Comparison of ENCODE assay signal across 10 cellular contexts in the genomic region with DNA sequence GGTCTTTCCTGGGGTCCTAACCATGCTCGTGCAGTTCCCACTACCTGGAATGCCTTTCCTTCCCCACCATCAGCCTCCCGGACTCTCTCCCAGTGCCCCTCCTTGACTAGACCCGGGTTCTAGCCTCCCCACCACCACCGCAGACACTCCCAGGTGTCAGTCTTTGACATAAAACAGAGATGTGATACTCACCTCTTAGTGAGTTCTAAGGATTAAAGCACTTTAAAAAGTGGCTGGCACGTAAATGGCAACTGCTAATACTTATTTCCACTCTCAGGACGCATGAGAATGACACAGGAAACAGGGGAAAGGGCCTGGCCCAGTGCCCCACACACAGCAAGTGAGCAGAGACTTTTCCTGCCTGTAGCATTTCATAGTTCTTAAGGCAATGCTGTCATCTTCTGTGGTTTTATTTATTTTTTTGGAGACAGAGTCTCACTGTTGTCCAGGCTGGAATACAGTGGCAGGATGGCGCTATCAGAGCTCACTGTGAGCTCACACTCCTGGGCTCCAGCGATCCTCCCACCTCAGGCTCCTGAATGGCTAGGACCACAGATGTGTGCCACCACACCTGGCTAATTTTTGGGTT. TPM values are rescaled to one million over a fixed set of nuclear protein-coding genes. Genes with fewer than 3 reads are reported as not detected.
DNase-seq lines count a peak whose midpoint lies in the region; ATAC-seq, FAIRE-seq and TF ChIP-seq lines count a peak whose summit lies in the region.
"Had no signal": no experiment of that assay in that cellular context is flagged by ENCODE, and none has a peak within 500 bp of the region (broad histone marks: within the 10 kb centered on the region; RNA-seq: fewer than 3 reads in every experiment).

No MANE protein-coding gene starts in this region.

- H3K36me3 Mint-ChIP-seq in activated T-helper 17 cell treated with anti-CD3 and anti-CD28 coated beads, Interleukin-2, amount 50 U/mL, for 72 hours (ENCODE audit: low read depth), result peaks cover 27% of the 10 kb centered on the region

- H3K27ac Mint-ChIP-seq in activated T-helper 17 cell treated with anti-CD3 and anti-CD28 coated beads, Interleukin-2, amount 50 U/mL, for 72 hours, result peak overlapping the region; percentile 94

- POLR2A ChIA-PET in HEK293 (lab: Yijun Ruan, JAX), result interaction anchor here (1.1 to 8.3 kb wide), 2 partner anchors 37 to 93 kb away, joined by 5 to 110 read pairs; partner anchors contain the start of gene NEAT1

- peaks cover 26% of the 10 kb centered on the region for H3K79me2 ChIP-seq in Karpas-422 (ENCODE audit: low read length)

- H3K27ac ChIP-seq in HEK293 (ENCODE audit: extremely low read depth, low read depth, low read length) (no peak overlapping the region), small intestine (ENCODE audit: low read depth in 1 of 2, low read length in 1 of 2) (peak overlapping the region; percentile 56 to 99), Karpas-422 (ENCODE audit: low read length) (no peak overlapping the region)

- H3K4me1 Mint-ChIP-seq in activated T-helper 17 cell treated with anti-CD3 and anti-CD28 coated beads, Interleukin-2, amount 50 U/mL, for 72 hours, result peaks cover 28% of the 10 kb centered on the region

- no peak overlapping the region for H3K4me2 ChIP-seq in Karpas-422 (ENCODE audit: low read depth, low read length, poor library complexity, severe bottlenecking)

- peaks cover 0 to 13% of the 10 kb centered on the region in 2 experiments; a peak in 1 of 3 replicates for H3K36me3 ChIP-seq in HEK293 (ENCODE audit: control insufficient read depth in 2 of 2, insufficient read depth in 1 of 2, low read length in 2 of 2)
- H3K36me3 ChIP-seq in small intestine (ENCODE audit: control insufficient read depth in 2 of 2, insufficient read depth in 2 of 2, low read length in 2 of 2), result no peaks in the 10 kb centered on the region
- 0 out of 2 replicates have a peak, but pooled peaks cover 3% of the 10 kb centered on the region for H3K36me3 ChIP-seq in Karpas-422 (ENCODE audit: insufficient read depth, low read length)

- no peaks in the 10 kb centered on the region for H3K9me3 Mint-ChIP-seq in activated T-helper 17 cell treated with anti-CD3 and anti-CD28 coated beads, Interleukin-2, amount 50 U/mL, for 72 hours

- H3K4me1 ChIP-seq in HEK293 (ENCODE audit: control insufficient read depth, insufficient read depth, low read length) (peaks cover 6% of the 10 kb centered on the region; the same call in 1 of the 2 replicates), small intestine (ENCODE audit: control insufficient read depth in 2 of 2, insufficient read depth in 1 of 2, low read depth in 1 of 2, low read length in 1 of 2) (peaks cover 16 to 19% of the 10 kb centered on the region in 2 donors), Karpas-422 (ENCODE audit: low read length) (peaks cover 55% of the 10 kb centered on the region)

- H2AFZ ChIP-seq in Karpas-422 (ENCODE audit: low read length), result no peak overlapping the region

- ATAC-seq in activated T-helper 17 cell treated with anti-CD3 and anti-CD28 coated beads, Interleukin-2, amount 50 U/mL, for 72 hours (replicated peaks), result no peak
- ATAC-seq in GM18505 (IDR thresholded peaks at IDR 0.05; ENCODE audit: unreplicated experiment), result no peak

- no peak overlapping the region for H3K9ac ChIP-seq in Karpas-422 (ENCODE audit: low read length)

- H3K27me3 Mint-ChIP-seq in activated T-helper 17 cell treated with anti-CD3 and anti-CD28 coated beads, Interleukin-2, amount 50 U/mL, for 72 hours, result no peaks in the 10 kb centered on the region

- no peak for FAIRE-seq in small intestine (lab: Jason Lieb, UNC)
- FAIRE-seq: GM19239 had no signal

- 73 to 86% (median 84%) methylated on average over 8 of the region's 8 CpGs for WGBS in small intestine, 3 donors

- no peaks in the 10 kb centered on the region for H4K20me1 ChIP-seq in Karpas-422 (ENCODE audit: insufficient read depth, low read depth, low read length)

- TF ChIP-seq CTCF in HEK293 (tag by site-specific recombination; IDR thresholded peaks at IDR 0.05), result no peak
- TF ChIP-seq CTCF in fibroblast of villous mesenchyme (IDR thresholded peaks at IDR 0.05; ENCODE audit: insufficient read depth, low read depth, low read length), result no peak

- H3K9me3 ChIP-seq in HEK293 (ENCODE audit: control insufficient read depth, insufficient read depth, low read depth, low read length), result no peaks in the 10 kb centered on the region
- H3K9me3 ChIP-seq in small intestine (ENCODE audit: control insufficient read depth, low read depth), result no peaks in the 10 kb centered on the region
- no peaks in the 10 kb centered on the region for H3K9me3 ChIP-seq in Karpas-422 (ENCODE audit: low read length)

- no peak for TF ChIP-seq POLR2A in GM18505 (IDR thresholded peaks at IDR 0.05; ENCODE audit: borderline replicate concordance, extremely low read depth, insufficient read depth, insufficient read length)

- no peaks in the 10 kb centered on the region for H3K9me2 ChIP-seq in Karpas-422 (replicated peaks; ENCODE audit: insufficient read depth, low read length)

- H3K4me3 Mint-ChIP-seq in activated T-helper 17 cell treated with anti-CD3 and anti-CD28 coated beads, Interleukin-2, amount 50 U/mL, for 72 hours, result peak overlapping the region; percentile 89

- CTCF ChIA-PET in HEK293 (lab: Yijun Ruan, JAX), result interaction anchor here (0.6 kb wide), 1 partner anchor 57 kb away, joined by 5 read pairs; no protein-coding TSS in a partner anchor

- no peak overlapping the region for H3K4me3 ChIP-seq in HEK293 (ENCODE audit: low read depth, low read length)
- H3K4me3 ChIP-seq in fibroblast of villous mesenchyme (ENCODE audit: low read depth, low read length), result no peak overlapping the region
- H3K4me3 ChIP-seq in small intestine (ENCODE audit: low read depth in 1 of 2, low read length in 2 of 2), result no peak overlapping the region
- no peak overlapping the region for H3K4me3 ChIP-seq in Karpas-422 (ENCODE audit: low read length)

- DNase-seq in fibroblast of villous mesenchyme (ENCODE audit: low read depth) (peak; percentile 58), small intestine (no peak), SHP77 treated with DMSO at 0.1 percent for 48 hours (lab: John Stamatoyannopoulos, UW) (no peak), nucleus accumbens (lab: John Stamatoyannopoulos, UW) (no peak), Karpas-422 (no peak)

- H3K27me3 ChIP-seq in small intestine (ENCODE audit: control insufficient read depth in 2 of 2, insufficient read depth in 2 of 2, low read length in 2 of 2) (no peaks in the 10 kb centered on the region), Karpas-422 (ENCODE audit: low read length) (no peaks in the 10 kb centered on the region)

TF ChIP-seq in HEK293, 187 proteins besides CTCF, POLR2A, EP300 and RAD21:
- TF ChIP-seq ZNF19 (tag by site-specific recombination; IDR thresholded peaks at IDR 0.05; ENCODE audit: low read depth) (no peak), ZNF202 (tag by site-specific recombination; IDR thresholded peaks at IDR 0.05; ENCODE audit: borderline replicate concordance) (no peak)
- TF ChIP-seq, protein P1, sequence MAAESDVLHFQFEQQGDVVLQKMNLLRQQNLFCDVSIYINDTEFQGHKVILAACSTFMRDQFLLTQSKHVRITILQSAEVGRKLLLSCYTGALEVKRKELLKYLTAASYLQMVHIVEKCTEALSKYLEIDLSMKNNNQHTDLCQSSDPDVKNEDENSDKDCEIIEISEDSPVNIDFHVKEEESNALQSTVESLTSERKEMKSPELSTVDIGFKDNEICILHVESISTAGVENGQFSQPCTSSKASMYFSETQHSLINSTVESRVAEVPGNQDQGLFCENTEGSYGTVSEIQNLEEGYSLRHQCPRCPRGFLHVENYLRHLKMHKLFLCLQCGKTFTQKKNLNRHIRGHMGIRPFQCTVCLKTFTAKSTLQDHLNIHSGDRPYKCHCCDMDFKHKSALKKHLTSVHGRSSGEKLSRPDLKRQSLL (tag by site-specific recombination; IDR thresholded peaks at IDR 0.05), result peak; percentile 23; the same call in 1 of the 2 replicates

RNA-seq across cellular contexts. Expression of gene SLC25A45, which starts 1.9 kb away (rescaled TPM):
- total RNA-seq in activated T-helper 17 cell treated with anti-CD3 and anti-CD28 coated beads, Interleukin-2, amount 50 U/mL, for 72 hours, result 10 to 100 TPM; 18.0 to 20.1 TPM
- total RNA-seq in fibroblast of villous mesenchyme, result 1.7 and 2.9 TPM in 2 replicates
- polyA plus RNA-seq in small intestine, result 10 to 100 TPM; 13.9 to 26.2 (median 18.1) TPM
- total RNA-seq in Karpas-422 (2014; rRNA removed; shearing (Covaris generic); ENCODE audit: low replicate concordance), result 6.7 and 9.7 TPM in 2 replicates
- polyA plus RNA-seq: neural cell had no signal

RNA-seq across cellular contexts. Expression of gene FRMD8, which starts 2.0 kb away (rescaled TPM):
- 10 to 100 TPM; 49.6 to 52.1 TPM for total RNA-seq in activated T-helper 17 cell treated with anti-CD3 and anti-CD28 coated beads, Interleukin-2, amount 50 U/mL, for 72 hours
- total RNA-seq in fibroblast of villous mesenchyme, result 44.5 and 60.6 TPM in 2 replicates
- 10 to 100 TPM; 24.4 to 31.1 (median 27.7) TPM for polyA plus RNA-seq in small intestine
- total RNA-seq in Karpas-422 (2014; rRNA removed; shearing (Covaris generic); ENCODE audit: low replicate concordance), result 48.5 and 102 TPM in 2 replicates

RNA-seq across cellular contexts. Expression of gene TIGD3, which starts 29.8 kb away (rescaled TPM):
- total RNA-seq in activated T-helper 17 cell treated with anti-CD3 and anti-CD28 coated beads, Interleukin-2, amount 50 U/mL, for 72 hours, result 1 to 10 TPM in 1 of 2 donors, under 1 TPM in 1; 0.95 to 1.5 TPM
- total RNA-seq in fibroblast of villous mesenchyme, result under 0.01 TPM in 1 of 2 replicates, not detected in the other
- polyA plus RNA-seq in small intestine, result 1 to 10 TPM; 2.1 to 9.4 (median 5.1) TPM
- 0.11 and 0.83 TPM in 2 replicates for total RNA-seq in Karpas-422 (2014; rRNA removed; shearing (Covaris generic); ENCODE audit: low replicate concordance)

RNA-seq across cellular contexts. Expression of gene NEAT1, which starts 38.2 kb away (rescaled TPM):
- total RNA-seq in activated T-helper 17 cell treated with anti-CD3 and anti-CD28 coated beads, Interleukin-2, amount 50 U/mL, for 72 hours, result 1,000 to 10,000 TPM in 1 of 2 donors, 100 to 1,000 TPM in 1; 823 to 2,912 TPM
- 413 and 487 TPM in 2 replicates for total RNA-seq in fibroblast of villous mesenchyme
- polyA plus RNA-seq in small intestine, result 1,000 to 10,000 TPM in 1 of 3 donors, 100 to 1,000 TPM in 2; 256 to 3,420 (median 665) TPM
- 36.5 and 74.7 TPM in 2 replicates for total RNA-seq in Karpas-422 (2014; rRNA removed; shearing (Covaris generic); ENCODE audit: low replicate concordance)

RNA-seq across cellular contexts. Expression of gene DPF2, which starts 50.7 kb away (rescaled TPM):
- total RNA-seq in activated T-helper 17 cell treated with anti-CD3 and anti-CD28 coated beads, Interleukin-2, amount 50 U/mL, for 72 hours, result 10 to 100 TPM; 66.0 to 89.5 TPM
- total RNA-seq in fibroblast of villous mesenchyme, result 47.0 and 60.9 TPM in 2 replicates
- polyA plus RNA-seq in small intestine, result 10 to 100 TPM; 12.5 to 22.6 (median 17.6) TPM
- 34.0 and 44.5 TPM in 2 replicates for total RNA-seq in Karpas-422 (2014; rRNA removed; shearing (Covaris generic); ENCODE audit: low replicate concordance)

Comparison
In these comparisons a context has a peak if more than half of its experiments do, and no peak if none do; other contexts are left out.
1. H3K27ac ChIP-seq: peak in small intestine (2 of 2); none in HEK293 (single experiment) and Karpas-422 (single experiment).